Comparison of ENCODE assay signal across 1 cellular context in the genomic region with DNA sequence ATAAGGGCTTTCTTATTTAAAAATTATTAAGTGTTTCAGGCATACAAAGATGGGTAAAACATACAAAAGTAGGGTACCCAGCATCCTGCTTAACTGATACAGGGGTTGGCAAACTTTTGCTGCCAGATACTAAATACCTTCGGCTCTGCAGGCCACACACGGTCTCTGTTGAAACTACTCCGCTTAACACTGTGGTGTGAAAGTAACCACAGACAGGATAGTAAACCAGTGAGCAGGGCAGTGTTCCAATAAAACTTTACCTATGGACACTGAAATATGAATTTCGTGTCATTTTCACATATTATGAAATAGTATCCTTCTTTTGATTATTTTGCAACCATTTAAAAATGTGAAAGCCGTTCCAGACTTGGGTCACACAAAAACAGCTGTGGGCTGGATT.
TF ChIP-seq lines count a peak whose summit lies in the region.

No MANE protein-coding gene starts in this region.

TF ChIP-seq in GM12878, 131 proteins besides CTCF, POLR2A, EP300 and RAD21 (continued from another document):
- TF ChIP-seq, protein P1, sequence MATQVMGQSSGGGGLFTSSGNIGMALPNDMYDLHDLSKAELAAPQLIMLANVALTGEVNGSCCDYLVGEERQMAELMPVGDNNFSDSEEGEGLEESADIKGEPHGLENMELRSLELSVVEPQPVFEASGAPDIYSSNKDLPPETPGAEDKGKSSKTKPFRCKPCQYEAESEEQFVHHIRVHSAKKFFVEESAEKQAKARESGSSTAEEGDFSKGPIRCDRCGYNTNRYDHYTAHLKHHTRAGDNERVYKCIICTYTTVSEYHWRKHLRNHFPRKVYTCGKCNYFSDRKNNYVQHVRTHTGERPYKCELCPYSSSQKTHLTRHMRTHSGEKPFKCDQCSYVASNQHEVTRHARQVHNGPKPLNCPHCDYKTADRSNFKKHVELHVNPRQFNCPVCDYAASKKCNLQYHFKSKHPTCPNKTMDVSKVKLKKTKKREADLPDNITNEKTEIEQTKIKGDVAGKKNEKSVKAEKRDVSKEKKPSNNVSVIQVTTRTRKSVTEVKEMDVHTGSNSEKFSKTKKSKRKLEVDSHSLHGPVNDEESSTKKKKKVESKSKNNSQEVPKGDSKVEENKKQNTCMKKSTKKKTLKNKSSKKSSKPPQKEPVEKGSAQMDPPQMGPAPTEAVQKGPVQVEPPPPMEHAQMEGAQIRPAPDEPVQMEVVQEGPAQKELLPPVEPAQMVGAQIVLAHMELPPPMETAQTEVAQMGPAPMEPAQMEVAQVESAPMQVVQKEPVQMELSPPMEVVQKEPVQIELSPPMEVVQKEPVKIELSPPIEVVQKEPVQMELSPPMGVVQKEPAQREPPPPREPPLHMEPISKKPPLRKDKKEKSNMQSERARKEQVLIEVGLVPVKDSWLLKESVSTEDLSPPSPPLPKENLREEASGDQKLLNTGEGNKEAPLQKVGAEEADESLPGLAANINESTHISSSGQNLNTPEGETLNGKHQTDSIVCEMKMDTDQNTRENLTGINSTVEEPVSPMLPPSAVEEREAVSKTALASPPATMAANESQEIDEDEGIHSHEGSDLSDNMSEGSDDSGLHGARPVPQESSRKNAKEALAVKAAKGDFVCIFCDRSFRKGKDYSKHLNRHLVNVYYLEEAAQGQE (IDR thresholded peaks at IDR 0.05; ENCODE audit: low read depth, low read length): no peak
- TF ChIP-seq SMAD1 (IDR thresholded peaks at IDR 0.05; ENCODE audit: low read depth, partially characterized antibody): no peak
- no peak for TF ChIP-seq NR2C1 (IDR thresholded peaks at IDR 0.05)
- no peak for TF ChIP-seq NFXL1 (IDR thresholded peaks at IDR 0.05; ENCODE audit: borderline replicate concordance)
- TF ChIP-seq, protein P2, sequence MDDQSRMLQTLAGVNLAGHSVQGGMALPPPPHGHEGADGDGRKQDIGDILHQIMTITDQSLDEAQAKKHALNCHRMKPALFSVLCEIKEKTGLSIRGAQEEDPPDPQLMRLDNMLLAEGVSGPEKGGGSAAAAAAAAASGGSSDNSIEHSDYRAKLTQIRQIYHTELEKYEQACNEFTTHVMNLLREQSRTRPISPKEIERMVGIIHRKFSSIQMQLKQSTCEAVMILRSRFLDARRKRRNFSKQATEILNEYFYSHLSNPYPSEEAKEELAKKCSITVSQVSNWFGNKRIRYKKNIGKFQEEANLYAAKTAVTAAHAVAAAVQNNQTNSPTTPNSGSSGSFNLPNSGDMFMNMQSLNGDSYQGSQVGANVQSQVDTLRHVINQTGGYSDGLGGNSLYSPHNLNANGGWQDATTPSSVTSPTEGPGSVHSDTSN (IDR thresholded peaks at IDR 0.05; ENCODE audit: insufficient replicate concordance, low read depth, low read length): no peak
TF ChIP-seq in GM12878: peak in this region for 0.
